In the genomic region with DNA sequence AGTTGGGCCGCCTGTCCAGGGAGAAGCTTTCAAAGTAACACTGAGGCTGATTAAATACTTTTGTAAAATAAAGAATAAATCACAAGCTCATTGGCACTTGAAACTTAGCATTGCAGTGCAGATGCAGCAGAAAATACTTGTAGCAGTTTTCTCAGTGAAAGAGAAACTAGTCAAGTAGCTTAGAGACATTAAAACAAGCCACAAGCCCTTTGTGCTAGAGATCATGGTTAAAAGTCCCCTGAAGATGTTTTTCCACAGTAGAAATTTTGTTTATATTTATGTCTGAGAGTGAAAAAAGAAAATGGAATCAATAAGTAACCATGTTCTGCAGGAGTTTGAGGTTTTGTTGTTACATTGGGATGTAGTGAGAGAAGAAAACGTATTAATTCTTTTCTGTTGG, we compare ENCODE assay signal across 13 cellular contexts. TPM values are rescaled to one million over a fixed set of nuclear protein-coding genes. Genes with fewer than 3 reads are reported as not detected.
DNase-seq lines count a peak whose midpoint lies in the region; ATAC-seq and TF ChIP-seq lines count a peak whose summit lies in the region.
"Had no signal": no experiment of that assay in that cellular context is flagged by ENCODE, and none has a peak within 500 bp of the region (broad histone marks: within the 10 kb centered on the region; RNA-seq: fewer than 3 reads in every experiment).

No MANE protein-coding gene starts in this region.

- H3K36me3 ChIP-seq in upper lobe of left lung (no peaks in the 10 kb centered on the region), SK-N-SH (replicated peaks in 1 of 2; ENCODE audit: control insufficient read depth in 1 of 2, insufficient read depth in 2 of 2, low read length in 1 of 2) (peaks cover 0 to 4% of the 10 kb centered on the region in 2 experiments)

- no peak overlapping the region for H3K9ac ChIP-seq in SK-N-SH

- no peaks in the 10 kb centered on the region for H3K9me2 ChIP-seq in SK-N-SH

- H3K36me3 Mint-ChIP-seq in T-helper 1 cell treated with Interleukin-12 subunit alpha and Interleukin-12 subunit beta and Interleukin-4 antibody, amounts not matched to agents 30 μg/mL and 1 μg/mL, for 36 hours (ENCODE audit: low read depth): peaks cover 14% of the 10 kb centered on the region
- peaks cover 16% of the 10 kb centered on the region for H3K36me3 Mint-ChIP-seq in nephron progenitor cell (ENCODE audit: low read depth)

- H3K27me3 ChIP-seq in upper lobe of left lung: no peaks in the 10 kb centered on the region
- no peaks in the 10 kb centered on the region for H3K27me3 ChIP-seq in SK-N-SH (ENCODE audit: insufficient read depth)

- H3K4me3 ChIP-seq in upper lobe of left lung (no peak overlapping the region), SK-N-SH (ENCODE audit: low read depth in 2 of 2, low read length in 1 of 2) (no peak overlapping the region)
- H3K4me3 ChIP-seq: mucosa of descending colon had no signal

- WGBS in upper lobe of left lung, 2 donors: 85 to 89% methylated on average over 2 of the region's 2 CpGs
- WGBS in SK-N-SH (ENCODE audit: low lambda C conversion rate): 100% methylated on average over 2 of the region's 2 CpGs

- no peak for TF ChIP-seq POLR2A in upper lobe of left lung (IDR thresholded peaks at IDR 0.05)

- no peaks in the 10 kb centered on the region for H3K9me3 Mint-ChIP-seq in T-helper 1 cell treated with Interleukin-12 subunit alpha and Interleukin-12 subunit beta and Interleukin-4 antibody, amounts not matched to agents 30 μg/mL and 1 μg/mL, for 36 hours
- H3K9me3 Mint-ChIP-seq in nephron progenitor cell: no peaks in the 10 kb centered on the region

- H4K20me1 ChIP-seq in SK-N-SH (ENCODE audit: insufficient read depth): peaks cover 37% of the 10 kb centered on the region

- no peak for TF ChIP-seq CTCF in nephron progenitor cell (IDR thresholded peaks at IDR 0.05)
- no peak for TF ChIP-seq CTCF in upper lobe of left lung (IDR thresholded peaks at IDR 0.05)
- no peak for TF ChIP-seq CTCF in SK-N-SH (IDR thresholded peaks at IDR 0.05)

- H3K27me3 Mint-ChIP-seq in T-helper 1 cell treated with Interleukin-12 subunit alpha and Interleukin-12 subunit beta and Interleukin-4 antibody, amounts not matched to agents 30 μg/mL and 1 μg/mL, for 36 hours (ENCODE audit: low read depth): no peaks in the 10 kb centered on the region
- H3K27me3 Mint-ChIP-seq in nephron progenitor cell (ENCODE audit: low read depth, poor library complexity): no peaks in the 10 kb centered on the region

- no peak overlapping the region for H2AFZ ChIP-seq in SK-N-SH (ENCODE audit: low read depth)

- TF ChIP-seq EP300 in upper lobe of left lung (IDR thresholded peaks at IDR 0.05) (no peak), SK-N-SH (IDR thresholded peaks at IDR 0.05; ENCODE audit: borderline replicate concordance in 1 of 2, low read depth in 1 of 2, low read length in 1 of 2) (no peak)

- CTCF ChIA-PET in SK-N-SH (lab: Yijun Ruan, JAX): interaction anchor here (1.0 kb wide), 1 partner anchor 11 kb away, joined by 4 read pairs; no protein-coding TSS in a partner anchor

- POLR2A ChIA-PET in SK-N-SH (lab: Yijun Ruan, JAX): no interaction called here

- H3K4me1 ChIP-seq in upper lobe of left lung: peaks cover 8 to 20% (median 14%) of the 10 kb centered on the region in 4 donors
- peaks cover 4 to 13% of the 10 kb centered on the region in 2 experiments; a peak in 2 of 4 replicates for H3K4me1 ChIP-seq in SK-N-SH (ENCODE audit: control insufficient read depth in 1 of 2, insufficient read depth in 2 of 2, low read depth in 1 of 2, low read length in 1 of 2)

- no peak overlapping the region for H3K4me3 Mint-ChIP-seq in T-helper 1 cell treated with Interleukin-12 subunit alpha and Interleukin-12 subunit beta and Interleukin-4 antibody, amounts not matched to agents 30 μg/mL and 1 μg/mL, for 36 hours
- no peak overlapping the region for H3K4me3 Mint-ChIP-seq in nephron progenitor cell

- H3K27ac ChIP-seq in angular gyrus (ENCODE audit: low read depth, low read length) (peak overlapping the region; percentile 99), upper lobe of left lung (no peak overlapping the region), SK-N-SH (ENCODE audit: low read depth in 2 of 2, low read length in 1 of 2) (no peak overlapping the region)

- H3F3A ChIP-seq in SK-N-SH (replicated peaks; ENCODE audit: insufficient read depth): peaks cover 16% of the 10 kb centered on the region

- no peak overlapping the region for H3K4me2 ChIP-seq in SK-N-SH

- TF ChIP-seq RAD21 in SK-N-SH (IDR thresholded peaks at IDR 0.05; ENCODE audit: low read length): no peak

- peaks cover 96% of the 10 kb centered on the region for H3K79me2 ChIP-seq in SK-N-SH (ENCODE audit: insufficient read depth)

- no peak for DNase-seq in T-helper 1 cell
- no peak for DNase-seq in nephron progenitor cell
- no peak for DNase-seq in upper lobe of left lung
- no peak for DNase-seq in SK-N-SH
- no peak for DNase-seq in DMS79 treated with DMSO at 0.1 percent for 48 hours (lab: John Stamatoyannopoulos, UW)
- DNase-seq: 8988T; central memory CD4-positive, alpha-beta T cell; erythroblast; mucosa of descending colon; NCI-H1417 had no signal

- H3K9me3 ChIP-seq in upper lobe of left lung (no peaks in the 10 kb centered on the region), SK-N-SH (no peaks in the 10 kb centered on the region)
- H3K9me3 ChIP-seq: mucosa of descending colon had no signal

- H3K4me1 Mint-ChIP-seq in T-helper 1 cell treated with Interleukin-12 subunit alpha and Interleukin-12 subunit beta and Interleukin-4 antibody, amounts not matched to agents 30 μg/mL and 1 μg/mL, for 36 hours (ENCODE audit: low read depth): peaks cover 31% of the 10 kb centered on the region
- peaks cover 22% of the 10 kb centered on the region for H3K4me1 Mint-ChIP-seq in nephron progenitor cell

- H3K27ac Mint-ChIP-seq in T-helper 1 cell treated with Interleukin-12 subunit alpha and Interleukin-12 subunit beta and Interleukin-4 antibody, amounts not matched to agents 30 μg/mL and 1 μg/mL, for 36 hours: peak overlapping the region; percentile 64
- peak overlapping the region; percentile 94 for H3K27ac Mint-ChIP-seq in nephron progenitor cell

- ATAC-seq in GM21381 (IDR thresholded peaks at IDR 0.05; ENCODE audit: unreplicated experiment) (peak; percentile 66), upper lobe of left lung (ENCODE audit: low FRiP score in 2 of 2) (no peak)
- ATAC-seq: mucosa of descending colon had no signal

TF ChIP-seq in SK-N-SH, 30 proteins besides CTCF, POLR2A, EP300 and RAD21:
- TF ChIP-seq FOXJ3 (CRISPR knock-in tag; IDR thresholded peaks at IDR 0.05): no peak
TF ChIP-seq in SK-N-SH: peak in this region for 0.

RNA-seq across cellular contexts. Expression of a gene that starts 5.9 kb away (rescaled TPM):
- 10 to 100 TPM; 31.1 to 68.9 (median 56.8) TPM for total RNA-seq in upper lobe of left lung
- polyA plus RNA-seq in SK-N-SH (2012; rRNA removed): 9.0 and 9.2 TPM in 2 replicates
- polyA plus RNA-seq in SK-N-SH (2012; cell fraction: cytosol; rRNA removed): 11.6 and 12.6 TPM in 2 replicates
- polyA plus RNA-seq in SK-N-SH (2012; cell fraction: nucleus; rRNA removed): 16.1 and 17.9 TPM in 2 replicates
